Comparison of ENCODE assay signal across 16 cellular contexts in the genomic region with DNA sequence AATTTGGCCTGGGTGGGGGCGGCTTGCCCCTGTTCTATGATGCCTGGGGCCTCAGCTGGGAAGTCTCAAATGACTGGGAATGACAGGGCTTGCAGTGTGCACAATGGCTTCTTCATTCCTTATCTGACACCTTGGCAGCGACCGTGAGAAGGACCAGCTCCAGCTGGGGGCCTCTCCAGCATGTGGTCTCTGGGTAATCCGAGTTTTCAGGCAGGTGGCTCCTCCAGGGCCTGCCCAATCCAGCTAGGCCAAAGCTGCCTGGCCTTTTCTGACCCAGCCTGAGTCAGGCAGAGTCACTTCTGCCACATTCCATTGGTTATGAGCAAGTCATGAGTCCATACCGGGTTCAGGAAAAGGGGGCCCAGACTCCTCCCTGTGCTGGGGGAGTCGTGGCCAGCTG.
A peak's percentile ranks its signal among the peaks of the same experiment; 100 is the strongest.
DNase-seq lines count a peak whose midpoint lies in the region; ATAC-seq and TF ChIP-seq lines count a peak whose summit lies in the region.
"Had no signal": no experiment of that assay in that cellular context is flagged by ENCODE, and none has a peak within 500 bp of the region (broad histone marks: within the 10 kb centered on the region; RNA-seq: fewer than 3 reads in every experiment).

No MANE protein-coding gene starts in this region.

- DNase-seq in AG08395 (ENCODE audit: low spot score) (peak; percentile 61), HPDE6-E6E7 (ENCODE audit: extremely low spot score) (peak; percentile 10), brain microvascular endothelial cell (peak; percentile 76), iPS-NIHi7 (ENCODE audit: extremely low spot score) (peak; percentile 41), NCI-H1694 treated with DMSO at 0.1 percent for 48 hours (lab: John Stamatoyannopoulos, UW) (no peak), aorta (no peak), NCI-H446 (lab: John Stamatoyannopoulos, UW) (no peak)
- DNase-seq: activated CD4-positive, alpha-beta T cell treated with anti-CD3 and anti-CD28 coated beads, Interleukin-2, amount 10 ng/mL, durations not matched to agents 24 days and 14 days; activated T-cell treated with anti-CD3 and anti-CD28 coated beads, Interleukin-2, amount 50 U/mL, for 1 hour; Caco-2; kidney; NCI-H1436; stimulated activated naive CD8-positive, alpha-beta T cell treated with anti-CD3 and anti-CD28 coated beads, Interleukin-15, amount 100 ng/mL, for 72 hours; T1000 had no signal

- H3K4me1 ChIP-seq in aorta (ENCODE audit: control insufficient read depth in 1 of 2, insufficient read depth in 2 of 2, low read length in 2 of 2) = no peaks in the 10 kb centered on the region
- H3K4me1 ChIP-seq: Caco-2, parathyroid adenoma had no signal

- WGBS in aorta, 2 donors = 43 to 52% methylated on average over 6 of the region's 6 CpGs

- H3K27ac ChIP-seq in brain microvascular endothelial cell (peak overlapping the region; percentile 21), aorta (ENCODE audit: low read depth in 1 of 2, low read length in 2 of 2) (no peak overlapping the region)
- H3K27ac ChIP-seq: parathyroid adenoma had no signal

- ATAC-seq in GM21360 (IDR thresholded peaks at IDR 0.05; ENCODE audit: unreplicated experiment) (no peak), aorta (ENCODE audit: low FRiP score) (no peak)
- ATAC-seq: stimulated activated naive CD8-positive, alpha-beta T cell treated with anti-CD3 and anti-CD28 coated beads, Interleukin-15, amount 100 ng/mL, for 72 hours had no signal

- H3K27me3 ChIP-seq in brain microvascular endothelial cell (replicated peaks) = no peaks in the 10 kb centered on the region
- H3K27me3 ChIP-seq in aorta (ENCODE audit: control insufficient read depth in 1 of 2, insufficient read depth in 2 of 2, low read length in 1 of 2) = peaks cover 0 to 3% of the 10 kb centered on the region in 2 donors

- H3K36me3 ChIP-seq in brain microvascular endothelial cell (replicated peaks) (no peaks in the 10 kb centered on the region), aorta (ENCODE audit: control insufficient read depth in 1 of 2, insufficient read depth in 2 of 2, low read length in 1 of 2) (no peaks in the 10 kb centered on the region)

- in situ Hi-C loops in brain microvascular endothelial cell (cut with HindIII; ENCODE audit: low pct_ligation_motif_present, low sequenced_read_pairs) = no loop called here

- H3K4me3 ChIP-seq in brain microvascular endothelial cell (ENCODE audit: low read depth, low read length) = no peak overlapping the region
- no peak overlapping the region for H3K4me3 ChIP-seq in aorta (ENCODE audit: low read length in 2 of 2)

- intact Hi-C loops in aorta (cut with DNase I) = no loop called here

- H3K9me3 ChIP-seq in aorta (ENCODE audit: control insufficient read depth, low read length) = peaks cover 2% of the 10 kb centered on the region
- H3K9me3 ChIP-seq: Caco-2 had no signal

- TF ChIP-seq CTCF in brain microvascular endothelial cell (IDR thresholded peaks at IDR 0.05; ENCODE audit: low read depth, low read length, missing control alignments) = no peak

Comparison
In these comparisons a context has a peak if more than half of its experiments do, and no peak if none do; other contexts are left out.
1. DNase-seq: peak in AG08395 (single experiment), HPDE6-E6E7 (single experiment), brain microvascular endothelial cell (single experiment) and iPS-NIHi7 (single experiment); none in NCI-H1694 treated with DMSO at 0.1 percent for 48 hours (single experiment), aorta (0 of 2) and NCI-H446 (0 of 2).